Comparison of ENCODE assay signal across 8 cellular contexts in genomic region chr19:19361075-19361594, GRCh38. TPM values are rescaled to one million over a fixed set of nuclear protein-coding genes. Genes with fewer than 3 reads are reported as not detected.
DNase-seq lines count a peak whose midpoint lies in the region; ATAC-seq and TF ChIP-seq lines count a peak whose summit lies in the region.

No MANE protein-coding gene starts in this region.

- intact Hi-C loops in PC-3 (cut with micrococcal nuclease), result loop anchor here (5.0 kb wide), 1 partner anchor 116 kb away; no protein-coding TSS in a partner anchor

- H3K79me2 ChIP-seq in PC-3 (ENCODE audit: low read length), result no peaks in the 10 kb centered on the region

- H4K20me1 ChIP-seq in BLaER1, result no peaks in the 10 kb centered on the region
- no peaks in the 10 kb centered on the region for H4K20me1 ChIP-seq in PC-3 (ENCODE audit: low read length)

- CTCF ChIA-PET in PC-3 (lab: Charles Lee), result no interaction called here

- peak; percentile 77 for ATAC-seq in PC-3
- ATAC-seq in stimulated activated naive CD8-positive, alpha-beta T cell treated with anti-CD3 and anti-CD28 coated beads, Interleukin-15, Interleukin-2, amounts not matched to agents 100 U/mL and 50 U/mL, for 24 hours, result peak; percentile 73

- H3K9me3 ChIP-seq in BLaER1, result no peaks in the 10 kb centered on the region
- no peaks in the 10 kb centered on the region for H3K9me3 ChIP-seq in PC-3 (ENCODE audit: low read length)

- H3K9ac ChIP-seq in BLaER1 (no peak overlapping the region), PC-3 (ENCODE audit: low read length) (no peak overlapping the region)

- no peaks in the 10 kb centered on the region for H3K9me3 Mint-ChIP-seq in activated T-cell treated with anti-CD3 and anti-CD28 coated beads, Interleukin-2, amount 50 U/mL, for 24 hours
- H3K9me3 Mint-ChIP-seq in neural crest cell, result no peaks in the 10 kb centered on the region

- H3K9me2 ChIP-seq in PC-3 (replicated peaks; ENCODE audit: low read length), result no peaks in the 10 kb centered on the region

- peak overlapping the region; percentile 58 for H3K27ac Mint-ChIP-seq in activated T-cell treated with anti-CD3 and anti-CD28 coated beads, Interleukin-2, amount 50 U/mL, for 24 hours
- no peak overlapping the region for H3K27ac Mint-ChIP-seq in neural crest cell (ENCODE audit: unreplicated experiment)

- POLR2A ChIA-PET in PC-3 (lab: Charles Lee; ENCODE audit: unreplicated experiment), result interaction anchor here (0.7 kb wide), 1 partner anchor 39 kb away, joined by 4 read pairs; no protein-coding TSS in a partner anchor

- H3K4me2 ChIP-seq in BLaER1, result peak overlapping the region; percentile 69
- H3K4me2 ChIP-seq in PC-3 (ENCODE audit: low read length), result no peak overlapping the region

- H3K27ac ChIP-seq in BLaER1 (peak overlapping the region; percentile 52; the same call in 1 of the 2 replicates), PC-3 (ENCODE audit: low read length) (no peak overlapping the region)

- H3K4me1 ChIP-seq in BLaER1 (peaks cover 73% of the 10 kb centered on the region), PC-3 (ENCODE audit: insufficient read depth, low read length) (0 out of 2 replicates have a peak, but pooled peaks cover 5% of the 10 kb centered on the region)

- no TSS peak for BruUV-seq in PC-3 (replicated peaks; lab: Mats Ljungman, UMichigan)

- H3K4me3 ChIP-seq in BLaER1, result no peak overlapping the region
- H3K4me3 ChIP-seq in PC-3 (ENCODE audit: low read length), result no peak overlapping the region

- no peaks in the 10 kb centered on the region for H3K27me3 Mint-ChIP-seq in activated T-cell treated with anti-CD3 and anti-CD28 coated beads, Interleukin-2, amount 50 U/mL, for 24 hours
- H3K27me3 Mint-ChIP-seq in neural crest cell (ENCODE audit: low read depth), result no peaks in the 10 kb centered on the region

- DNase-seq in GM19240 (ENCODE audit: insufficient read length, low spot score) (peak; percentile 66), KBM-7 (peak; percentile 92), PC-3 (peak; percentile 87), fibroblast of gingiva (ENCODE audit: low read depth) (peak; percentile 80), neural crest cell (ENCODE audit: low read depth, low spot score) (peak; percentile 81)
- DNase-seq in activated T-cell treated with anti-CD3 and anti-CD28 coated beads, Interleukin-2, amount 50 U/mL, for 24 hours, result peak; percentile 81
- peak; percentile 81 for DNase-seq in stimulated activated naive CD8-positive, alpha-beta T cell treated with anti-CD3 and anti-CD28 coated beads, Interleukin-15, Interleukin-2, amounts not matched to agents 100 U/mL and 50 U/mL, for 24 hours

- in situ Hi-C loops in KBM-7 (cut with MboI; ENCODE audit: low pct_unique_long_range_greater_than_20kb, low sequenced_read_pairs), result no loop called here

- peak; percentile 73 for TF ChIP-seq CTCF in PC-3 (conservative IDR thresholded peaks at IDR 0.05; ENCODE audit: low read depth, low read length)
- TF ChIP-seq CTCF in neural crest cell (conservative IDR thresholded peaks at IDR 0.05), result peak; percentile 80

- peaks cover 38% of the 10 kb centered on the region for H3K4me1 Mint-ChIP-seq in activated T-cell treated with anti-CD3 and anti-CD28 coated beads, Interleukin-2, amount 50 U/mL, for 24 hours (ENCODE audit: low read depth)
- H3K4me1 Mint-ChIP-seq in neural crest cell, result peaks cover 12% of the 10 kb centered on the region

- no peak overlapping the region for H3K4me3 Mint-ChIP-seq in activated T-cell treated with anti-CD3 and anti-CD28 coated beads, Interleukin-2, amount 50 U/mL, for 24 hours
- H3K4me3 Mint-ChIP-seq in neural crest cell, result peak overlapping the region; percentile 16

- H3K36me3 ChIP-seq in BLaER1, result peaks cover 20% of the 10 kb centered on the region
- no peaks in the 10 kb centered on the region; the same call in 1 of the 2 replicates for H3K36me3 ChIP-seq in PC-3 (ENCODE audit: low read depth, low read length)

- H3F3A ChIP-seq in PC-3 (ENCODE audit: low read length, unreplicated experiment), result peaks cover 3% of the 10 kb centered on the region

- no peaks in the 10 kb centered on the region for H3K27me3 ChIP-seq in BLaER1
- H3K27me3 ChIP-seq in PC-3 (ENCODE audit: low read length), result no peaks in the 10 kb centered on the region

- peaks cover 22% of the 10 kb centered on the region for H3K36me3 Mint-ChIP-seq in activated T-cell treated with anti-CD3 and anti-CD28 coated beads, Interleukin-2, amount 50 U/mL, for 24 hours (ENCODE audit: low read depth)
- peaks cover 4% of the 10 kb centered on the region for H3K36me3 Mint-ChIP-seq in neural crest cell (ENCODE audit: low read depth)

- H2AFZ ChIP-seq in PC-3 (ENCODE audit: low read length), result peak overlapping the region; percentile 49; the same call in 1 of the 2 replicates

RNA-seq across cellular contexts. Expression of gene MAU2, which starts 40.5 kb away (rescaled TPM):
- total RNA-seq in PC-3 (2014; rRNA removed) (32.6 and 44.2 TPM in 2 replicates), neural crest cell (68.8 and 70.8 TPM in 2 replicates)

RNA-seq across cellular contexts. Expression of gene SUGP1, which starts 40.8 kb away (rescaled TPM):
- total RNA-seq in PC-3 (2014; rRNA removed) (42.1 and 44.0 TPM in 2 replicates), neural crest cell (89.9 and 101 TPM in 2 replicates)

RNA-seq across cellular contexts. Expression of gene GATAD2A, which starts 44.3 kb away (rescaled TPM):
- total RNA-seq in PC-3 (2014; rRNA removed) (104 and 143 TPM in 2 replicates), neural crest cell (150 and 158 TPM in 2 replicates)
